In the genomic region with DNA sequence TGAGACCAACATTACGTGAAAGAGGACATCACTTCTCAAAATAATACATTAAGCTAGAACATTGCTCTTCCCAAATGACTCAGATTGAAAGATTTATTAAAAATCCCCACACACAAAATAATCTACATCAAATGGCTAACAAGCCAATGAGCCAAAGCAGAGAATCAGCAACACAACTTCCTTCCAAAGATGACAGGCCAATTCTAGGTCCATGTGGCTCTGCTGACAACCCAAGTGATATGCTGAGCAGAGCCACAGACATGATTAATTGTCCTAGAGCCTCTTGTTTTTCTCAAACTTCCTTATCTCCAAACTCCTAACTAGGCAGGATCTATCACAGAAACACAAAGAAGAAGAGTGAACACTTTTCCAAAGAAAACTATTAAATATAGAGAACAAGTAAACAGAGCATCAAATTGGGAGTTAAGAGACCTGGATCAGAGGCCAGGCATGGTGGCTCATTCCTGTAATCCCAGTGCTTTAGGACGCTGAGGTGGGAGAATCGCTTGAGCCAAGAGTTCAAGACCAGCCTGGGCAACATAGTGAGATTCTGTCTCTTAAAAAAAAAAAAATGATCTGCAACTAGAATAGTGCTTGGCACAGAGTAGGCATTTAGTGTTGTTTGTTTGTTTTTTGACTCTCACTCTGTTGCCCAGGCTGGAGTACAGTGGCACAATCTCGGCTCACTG, we compare ENCODE assay signal across 1 cellular context.
TF ChIP-seq lines count a peak whose summit lies in the region.

No MANE protein-coding gene starts in this region.

TF ChIP-seq in GM23338, 12 proteins besides CTCF, POLR2A, EP300 and RAD21 (continued from another document):
- TF ChIP-seq ZNF331 (CRISPR knock-in tag; IDR thresholded peaks at IDR 0.05; ENCODE audit: low read depth): no peak
- no peak for TF ChIP-seq ZNF114 (CRISPR knock-in tag; IDR thresholded peaks at IDR 0.05)
- TF ChIP-seq, protein P1, sequence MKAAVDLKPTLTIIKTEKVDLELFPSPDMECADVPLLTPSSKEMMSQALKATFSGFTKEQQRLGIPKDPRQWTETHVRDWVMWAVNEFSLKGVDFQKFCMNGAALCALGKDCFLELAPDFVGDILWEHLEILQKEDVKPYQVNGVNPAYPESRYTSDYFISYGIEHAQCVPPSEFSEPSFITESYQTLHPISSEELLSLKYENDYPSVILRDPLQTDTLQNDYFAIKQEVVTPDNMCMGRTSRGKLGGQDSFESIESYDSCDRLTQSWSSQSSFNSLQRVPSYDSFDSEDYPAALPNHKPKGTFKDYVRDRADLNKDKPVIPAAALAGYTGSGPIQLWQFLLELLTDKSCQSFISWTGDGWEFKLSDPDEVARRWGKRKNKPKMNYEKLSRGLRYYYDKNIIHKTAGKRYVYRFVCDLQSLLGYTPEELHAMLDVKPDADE (IDR thresholded peaks at IDR 0.05): no peak
- TF ChIP-seq ZNF462 (CRISPR knock-in tag; IDR thresholded peaks at IDR 0.05): no peak
- TF ChIP-seq STAT1 (IDR thresholded peaks at IDR 0.05; ENCODE audit: unreplicated experiment): no peak
- no peak for TF ChIP-seq EZH2phosphoT487 (IDR thresholded peaks at IDR 0.05; ENCODE audit: unreplicated experiment)
- TF ChIP-seq JUNB (IDR thresholded peaks at IDR 0.05; ENCODE audit: unreplicated experiment): no peak
